In genomic region chr14:94001501-94002396, GRCh38 we compare ENCODE assay signal across 8 cellular contexts. TPM values are rescaled to one million over a fixed set of nuclear protein-coding genes. Genes with fewer than 3 reads are reported as not detected.
DNase-seq lines count a peak whose midpoint lies in the region; ATAC-seq lines count a peak whose summit lies in the region.

No MANE protein-coding gene starts in this region.

- no peaks in the 10 kb centered on the region for H3K36me3 ChIP-seq in mesendoderm (ENCODE audit: control insufficient read depth, insufficient read depth, low read length)

- H3K9ac ChIP-seq in mesendoderm (ENCODE audit: low read length) = no peak overlapping the region

- no CpG with 5 or more reads among the region's 26 CpGs for WGBS in mesendoderm (ENCODE audit: extremely low coverage, insufficient coverage, low lambda C conversion rate)

- H3K27me3 ChIP-seq in mesendoderm (ENCODE audit: insufficient read depth, low read length, poor library complexity) = no peaks in the 10 kb centered on the region

- no peak overlapping the region for H4K5ac ChIP-seq in mesendoderm (ENCODE audit: low read length)

- no peak overlapping the region for H3K56ac ChIP-seq in mesendoderm (ENCODE audit: low read length)

- H3K79me1 ChIP-seq in mesendoderm (ENCODE audit: low read length) = no peaks in the 10 kb centered on the region

- no peak overlapping the region for H3K23ac ChIP-seq in mesendoderm (ENCODE audit: low read length)

- H2BK120ac ChIP-seq in mesendoderm (ENCODE audit: low read depth, low read length) = no peak overlapping the region

- H3K4ac ChIP-seq in mesendoderm (ENCODE audit: low read depth, low read length) = no peak overlapping the region

- DNase-seq in NCI-H1436 (lab: John Stamatoyannopoulos, UW) (peak; percentile 20), NCI-H1436 treated with DMSO at 0.1 percent for 48 hours (lab: John Stamatoyannopoulos, UW) (no peak), NCI-H526 treated with DMSO at 0.1 percent for 48 hours (lab: John Stamatoyannopoulos, UW) (peak; percentile 49), mesendoderm (peak; percentile 87)
- DNase-seq in activated CD4-positive, alpha-beta T cell treated with anti-CD3 and anti-CD28 coated beads, Interleukin-2, amount 50 U/mL, for 24 hours (ENCODE audit: low read depth in 1 of 2, low spot score in 1 of 2) = peak; percentile 47 to 65
- peak; percentile 48 for DNase-seq in effector CD4-positive, alpha-beta T cell
- DNase-seq in stimulated activated CD8-positive, alpha-beta memory T cell treated with anti-CD3 and anti-CD28 coated beads, Interleukin-15, amount 100 ng/mL, for 4 hours (ENCODE audit: low read depth in 2 of 2) = peak; percentile 15 to 34

- H2AK5ac ChIP-seq in mesendoderm (ENCODE audit: low read length) = no peak overlapping the region

- H3K18ac ChIP-seq in mesendoderm (ENCODE audit: low read length) = no peak overlapping the region

- no peak overlapping the region for H3K4me3 ChIP-seq in mesendoderm (ENCODE audit: low read length)

- peak; percentile 59 for ATAC-seq in HG03175 (IDR thresholded peaks at IDR 0.05; ENCODE audit: unreplicated experiment)

- H4K8ac ChIP-seq in mesendoderm (ENCODE audit: low read depth, low read length) = no peak overlapping the region

- H3K4me2 ChIP-seq in mesendoderm (ENCODE audit: low read length) = no peak overlapping the region

- no peaks in the 10 kb centered on the region for H3K79me2 ChIP-seq in mesendoderm (ENCODE audit: control insufficient read depth, insufficient read depth, low read length)

- H3K4me1 ChIP-seq in mesendoderm (ENCODE audit: control insufficient read depth, low read depth, low read length) = no peaks in the 10 kb centered on the region

- no peak overlapping the region for H2BK5ac ChIP-seq in mesendoderm (ENCODE audit: low read length)

- H2BK15ac ChIP-seq in mesendoderm (replicated peaks; ENCODE audit: low read depth) = no peak overlapping the region

- H3K27ac ChIP-seq in mesendoderm (ENCODE audit: low read depth, low read length) = no peak overlapping the region

RNA-seq across cellular contexts. Expression of gene CCDC197, which starts 4.6 kb away (rescaled TPM):
- not detected for polyA plus RNA-seq in mesendoderm (2013, experiment 1 of 2)
- polyA plus RNA-seq in mesendoderm (2013, experiment 2 of 2) = not detected

RNA-seq across cellular contexts. Expression of gene OTUB2, which starts 24.4 kb away (rescaled TPM):
- 0.93 TPM for polyA plus RNA-seq in mesendoderm (2013, experiment 1 of 2)
- 1.1 TPM for polyA plus RNA-seq in mesendoderm (2013, experiment 2 of 2)

RNA-seq across cellular contexts. Expression of gene ASB2, which starts 25.4 kb away (rescaled TPM):
- 0.45 TPM for polyA plus RNA-seq in mesendoderm (2013, experiment 1 of 2)
- polyA plus RNA-seq in mesendoderm (2013, experiment 2 of 2) = 0.41 TPM
